ENCODE assay signal across 17 cellular contexts in the genomic region with DNA sequence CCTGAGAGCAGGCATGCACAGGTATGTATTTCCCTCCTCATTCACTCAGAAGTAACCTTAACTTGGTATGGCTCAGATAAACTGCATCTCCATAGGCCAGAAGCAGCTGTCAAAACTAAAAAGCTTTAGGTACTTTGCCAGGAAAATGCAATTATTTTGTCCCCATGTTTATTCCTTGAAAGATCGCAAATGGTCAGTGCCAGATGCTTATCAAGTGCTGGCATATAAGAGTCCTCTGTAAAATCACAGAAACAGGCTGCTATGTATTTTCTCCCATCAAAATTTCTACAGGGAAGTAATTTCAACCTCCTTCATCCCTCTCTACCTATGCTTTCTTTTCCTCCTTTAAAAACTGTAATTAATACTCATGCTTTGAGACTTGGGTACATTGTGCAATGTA. TPM values are rescaled to one million over a fixed set of nuclear protein-coding genes. Genes with fewer than 3 reads are reported as not detected.
DNase-seq lines count a peak whose midpoint lies in the region; ATAC-seq and TF ChIP-seq lines count a peak whose summit lies in the region.
"Had no signal": no experiment of that assay in that cellular context is flagged by ENCODE, and none has a peak within 500 bp of the region (broad histone marks: within the 10 kb centered on the region; RNA-seq: fewer than 3 reads in every experiment).

No MANE protein-coding gene starts in this region.

- peak overlapping the region in 1 of 2 experiments; percentile 98; a peak in 2 of 4 replicates for H3K27ac ChIP-seq in SK-N-SH (ENCODE audit: low read depth in 2 of 2, low read length in 1 of 2)
- H3K27ac ChIP-seq in CD8-positive, alpha-beta memory T cell (ENCODE audit: low read depth, low read length), result no peak overlapping the region

- H3K36me3 Mint-ChIP-seq in brain (peaks cover 20% of the 10 kb centered on the region), mesothelial cell of epicardium (peaks cover 11% of the 10 kb centered on the region)
- no peaks in the 10 kb centered on the region for H3K36me3 Mint-ChIP-seq in CD8-positive, alpha-beta memory T cell
- H3K36me3 Mint-ChIP-seq: CD8-positive, alpha-beta T cell; IgD-negative memory B cell had no signal

- TF ChIP-seq EP300 in SK-N-SH (IDR thresholded peaks at IDR 0.05; ENCODE audit: borderline replicate concordance in 1 of 2, low read depth in 1 of 2, low read length in 1 of 2), result peak in 1 of 2 experiments; percentile 56; a peak in 2 of 4 replicates

- no peak overlapping the region for H3K4me2 ChIP-seq in SK-N-SH

- no peaks in the 10 kb centered on the region for H3F3A ChIP-seq in SK-N-SH (replicated peaks; ENCODE audit: insufficient read depth)

- no peaks in the 10 kb centered on the region for H3K9me2 ChIP-seq in SK-N-SH

- H3K9me3 Mint-ChIP-seq in brain (no peaks in the 10 kb centered on the region), mesothelial cell of epicardium (no peaks in the 10 kb centered on the region)
- peaks cover 0 to 3% (median 0%) of the 10 kb centered on the region in 5 donors for H3K9me3 Mint-ChIP-seq in CD8-positive, alpha-beta memory T cell
- H3K9me3 Mint-ChIP-seq: CD8-positive, alpha-beta T cell; H9; IgD-negative memory B cell had no signal

- TF ChIP-seq CTCF in SK-N-SH (IDR thresholded peaks at IDR 0.05), result no peak
- TF ChIP-seq CTCF in brain (conservative IDR thresholded peaks at IDR 0.05), result no peak
- no peak for TF ChIP-seq CTCF in mesothelial cell of epicardium (IDR thresholded peaks at IDR 0.05; ENCODE audit: unreplicated experiment)

- no peaks in the 10 kb centered on the region for H3K27me3 Mint-ChIP-seq in brain
- no peaks in the 10 kb centered on the region for H3K27me3 Mint-ChIP-seq in mesothelial cell of epicardium (ENCODE audit: low read depth)
- H3K27me3 Mint-ChIP-seq in CD8-positive, alpha-beta memory T cell, result peaks cover 4 to 15% of the 10 kb centered on the region in 2 donors
- H3K27me3 Mint-ChIP-seq: IgD-negative memory B cell had no signal

- peaks cover 9 to 37% of the 10 kb centered on the region in 2 experiments; a peak in 3 of 4 replicates for H3K4me1 ChIP-seq in SK-N-SH (ENCODE audit: control insufficient read depth in 1 of 2, insufficient read depth in 2 of 2, low read depth in 1 of 2, low read length in 1 of 2)
- no peaks in the 10 kb centered on the region for H3K4me1 ChIP-seq in CD8-positive, alpha-beta memory T cell (ENCODE audit: insufficient read depth, low read length)

- H4K20me1 ChIP-seq in SK-N-SH (ENCODE audit: insufficient read depth), result no peaks in the 10 kb centered on the region

- H3K9me3 ChIP-seq in SK-N-SH, result no peaks in the 10 kb centered on the region
- no peaks in the 10 kb centered on the region for H3K9me3 ChIP-seq in CD8-positive, alpha-beta memory T cell (ENCODE audit: low read length)

- H3K9ac ChIP-seq in SK-N-SH, result no peak overlapping the region

- H3K4me3 Mint-ChIP-seq in brain (peak overlapping the region in 1 of 5 experiments; percentile 17), mesothelial cell of epicardium (no peak overlapping the region)
- no peak overlapping the region for H3K4me3 Mint-ChIP-seq in CD8-positive, alpha-beta memory T cell
- H3K4me3 Mint-ChIP-seq: CD8-positive, alpha-beta T cell; H9; IgD-negative memory B cell had no signal

- H3K27ac Mint-ChIP-seq in brain (peak overlapping the region in 4 of 5 experiments; percentile 73 to 95 (median 92)), mesothelial cell of epicardium (peak overlapping the region; percentile 21)
- no peak overlapping the region for H3K27ac Mint-ChIP-seq in CD8-positive, alpha-beta memory T cell
- H3K27ac Mint-ChIP-seq: CD8-positive, alpha-beta T cell; IgD-negative memory B cell had no signal

- no peaks in the 10 kb centered on the region for H3K27me3 ChIP-seq in SK-N-SH (ENCODE audit: insufficient read depth)
- no peaks in the 10 kb centered on the region for H3K27me3 ChIP-seq in CD8-positive, alpha-beta memory T cell (ENCODE audit: insufficient read depth, low read length, poor library complexity, severe bottlenecking)

- no peaks in the 10 kb centered on the region for H3K79me2 ChIP-seq in SK-N-SH (ENCODE audit: insufficient read depth)

- no peak overlapping the region for H3K4me3 ChIP-seq in SK-N-SH (ENCODE audit: low read depth in 2 of 2, low read length in 1 of 2)
- no peak overlapping the region for H3K4me3 ChIP-seq in CD8-positive, alpha-beta memory T cell (ENCODE audit: low read length)

- no peak for ATAC-seq in SK-N-SH treated with all-trans-retinoic acid at 6 μM for 48 hours
- ATAC-seq: CD8-positive, alpha-beta T cell had no signal

- DNase-seq in SK-N-SH (no peak), mesothelial cell of epicardium (ENCODE audit: low spot score in 2 of 2, unreplicated experiment in 2 of 2) (no peak), NCI-H524 (lab: John Stamatoyannopoulos, UW) (no peak)
- no peak for DNase-seq in CD8-positive, alpha-beta memory T cell
- DNase-seq in activated CD8-positive, alpha-beta memory T cell treated with anti-CD3 and anti-CD28 coated beads, Interleukin-2, amount 50 U/mL, for 48 hours, result no peak
- DNase-seq: ACHN; AML-193; CD8-positive, alpha-beta T cell; COR-L47; DMS79 treated with DMSO at 0.1 percent for 48 hours; GF-D8; H9; KBM-7 had no signal

- peaks cover 0 to 2% of the 10 kb centered on the region in 2 experiments for H3K36me3 ChIP-seq in SK-N-SH (replicated peaks in 1 of 2; ENCODE audit: control insufficient read depth in 1 of 2, insufficient read depth in 2 of 2, low read length in 1 of 2)
- H3K36me3 ChIP-seq in CD8-positive, alpha-beta memory T cell (ENCODE audit: insufficient read depth, low read length), result no peaks in the 10 kb centered on the region

- H3K4me1 Mint-ChIP-seq in brain (peaks cover 51% of the 10 kb centered on the region), mesothelial cell of epicardium (peaks cover 35% of the 10 kb centered on the region)
- H3K4me1 Mint-ChIP-seq in CD8-positive, alpha-beta memory T cell, result no peaks in the 10 kb centered on the region
- H3K4me1 Mint-ChIP-seq: IgD-negative memory B cell had no signal

- 45% methylated on average over 1 of the region's 1 CpG for WGBS in SK-N-SH (ENCODE audit: low lambda C conversion rate)

- H2AFZ ChIP-seq in SK-N-SH (ENCODE audit: low read depth), result no peak overlapping the region

- CTCF ChIA-PET in SK-N-SH (lab: Yijun Ruan, JAX), result interaction anchor here (0.9 to 3.7 kb wide), 5 partner anchors 9 to 138 kb away, joined by 3 to 20 read pairs (median 7); a partner anchor contains a TSS
- CTCF ChIA-PET in CD8-positive, alpha-beta memory T cell (lab: Charles Lee), result no interaction called here

- POLR2A ChIA-PET in SK-N-SH (lab: Yijun Ruan, JAX), result interaction anchor here (0.9 to 4.2 kb wide), 3 partner anchors 13 to 22 kb away, joined by 3 to 23 read pairs (median 6); a partner anchor contains a TSS
- POLR2A ChIA-PET in CD8-positive, alpha-beta memory T cell (lab: Charles Lee), result no interaction called here

- TF ChIP-seq RAD21 in SK-N-SH (IDR thresholded peaks at IDR 0.05; ENCODE audit: low read length), result 0 out of 2 replicates have a peak, but pooled peaks have one; percentile 9

TF ChIP-seq in SK-N-SH, 30 proteins besides CTCF, POLR2A, EP300 and RAD21 (continues in another document):
- TF ChIP-seq SMC3 (IDR thresholded peaks at IDR 0.05; ENCODE audit: low read depth, low read length) (no peak), CHD2 (IDR thresholded peaks at IDR 0.05; ENCODE audit: low read length, partially characterized antibody) (no peak), MXI1 (IDR thresholded peaks at IDR 0.05; ENCODE audit: low read depth, low read length) (peak; percentile 62; the same call in 1 of the 2 replicates), TEAD4 (IDR thresholded peaks at IDR 0.05; ENCODE audit: borderline replicate concordance, insufficient read depth) (no peak), TCF12 (IDR thresholded peaks at IDR 0.05) (no peak), EZH2phosphoT487 (IDR thresholded peaks at IDR 0.05; ENCODE audit: borderline replicate concordance, low read depth) (no peak)
- TF ChIP-seq, protein P1, sequence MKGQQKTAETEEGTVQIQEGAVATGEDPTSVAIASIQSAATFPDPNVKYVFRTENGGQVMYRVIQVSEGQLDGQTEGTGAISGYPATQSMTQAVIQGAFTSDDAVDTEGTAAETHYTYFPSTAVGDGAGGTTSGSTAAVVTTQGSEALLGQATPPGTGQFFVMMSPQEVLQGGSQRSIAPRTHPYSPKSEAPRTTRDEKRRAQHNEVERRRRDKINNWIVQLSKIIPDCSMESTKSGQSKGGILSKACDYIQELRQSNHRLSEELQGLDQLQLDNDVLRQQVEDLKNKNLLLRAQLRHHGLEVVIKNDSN (IDR thresholded peaks at IDR 0.05; ENCODE audit: borderline replicate concordance, low read depth), result no peak

TF ChIP-seq in SK-N-SH treated with all-trans-retinoic acid at 6 μM for 48 hours, 23 proteins besides CTCF, POLR2A, EP300 and RAD21 (continues in another document):
- TF ChIP-seq ARNTL (CRISPR knock-in tag; IDR thresholded peaks at IDR 0.05; ENCODE audit: borderline replicate concordance, low read depth) (no peak), TOX (CRISPR knock-in tag; IDR thresholded peaks at IDR 0.05; ENCODE audit: borderline replicate concordance) (no peak), ESRRG (CRISPR knock-in tag; IDR thresholded peaks at IDR 0.05) (no peak), OSR1 (CRISPR knock-in tag; IDR thresholded peaks at IDR 0.05) (no peak), ZNF8 (CRISPR knock-in tag; IDR thresholded peaks at IDR 0.05) (no peak), ZNF565 (CRISPR knock-in tag; conservative IDR thresholded peaks at IDR 0.05; ENCODE audit: low read depth) (no peak), ZNF70 (CRISPR knock-in tag; IDR thresholded peaks at IDR 0.05) (no peak)

RNA-seq across cellular contexts. Expression of a gene that starts 12.7 kb away (rescaled TPM):
- polyA plus RNA-seq in SK-N-SH (2012; rRNA removed), result 0.39 and 0.76 TPM in 2 replicates
- 1.1 and 1.8 TPM in 2 replicates for polyA plus RNA-seq in SK-N-SH (2012; cell fraction: cytosol; rRNA removed)
- 0.30 and 0.53 TPM in 2 replicates for polyA plus RNA-seq in SK-N-SH (2012; cell fraction: nucleus; rRNA removed)
- polyA plus RNA-seq in brain (ENCODE audit: insufficient read depth, low read depth, low replicate concordance), result 1.8 TPM
- total RNA-seq in mesothelial cell of epicardium, result 12.1 to 12.7 TPM (median 12.4 TPM) in 3 replicates
- not detected for total RNA-seq in CD8-positive, alpha-beta memory T cell
- polyA plus RNA-seq in CD8-positive, alpha-beta memory T cell, result not detected
- total RNA-seq: CD8-positive, alpha-beta T cell; HepG2 had no signal
- polyA plus RNA-seq: HepG2, IgD-negative memory B cell had no signal

RNA-seq across cellular contexts. Expression of a gene that starts 52.9 kb away (rescaled TPM):
- polyA plus RNA-seq in SK-N-SH (2012; rRNA removed), result 0.08 and 0.21 TPM in 2 replicates
- polyA plus RNA-seq in SK-N-SH (2012; cell fraction: cytosol; rRNA removed), result 0.10 and 0.24 TPM in 2 replicates
- polyA plus RNA-seq in SK-N-SH (2012; cell fraction: nucleus; rRNA removed), result 0.12 and 0.13 TPM in 2 replicates
- polyA plus RNA-seq in brain (ENCODE audit: insufficient read depth, low read depth, low replicate concordance), result 0.81 TPM
- 9.2 to 10.1 TPM (median 9.7 TPM) in 3 replicates for total RNA-seq in mesothelial cell of epicardium
- total RNA-seq in CD8-positive, alpha-beta memory T cell, result not detected
- not detected for polyA plus RNA-seq in CD8-positive, alpha-beta memory T cell
- total RNA-seq: CD8-positive, alpha-beta T cell had no signal
- polyA plus RNA-seq: HepG2, IgD-negative memory B cell had no signal

Comparison
In these comparisons a context has a peak if more than half of its experiments do, and no peak if none do; other contexts are left out.
1. H3K27ac Mint-ChIP-seq: peak in brain (4 of 5) and mesothelial cell of epicardium (single experiment); none in CD8-positive, alpha-beta memory T cell (0 of 8).